In genomic region chr1:28506907-28507246, GRCh38 we compare ENCODE assay signal across 8 cellular contexts. TPM values are rescaled to one million over a fixed set of nuclear protein-coding genes. Genes with fewer than 3 reads are reported as not detected.
DNase-seq lines count a peak whose midpoint lies in the region; ATAC-seq, FAIRE-seq and TF ChIP-seq lines count a peak whose summit lies in the region.

No MANE protein-coding gene starts in this region.

- no peak for TF ChIP-seq EP300 in suprapubic skin (IDR thresholded peaks at IDR 0.05)

- H3K27ac ChIP-seq in kidney (ENCODE audit: low read depth in 2 of 2, low read length in 2 of 2) (no peak overlapping the region), suprapubic skin (peak overlapping the region; percentile 85)

- peaks cover 55% of the 10 kb centered on the region for H3K36me3 Mint-ChIP-seq in T-helper 1 cell treated with Interleukin-12 subunit alpha and Interleukin-12 subunit beta and Interleukin-4 antibody, amounts not matched to agents 30 μg/mL and 1 μg/mL, for 36 hours (ENCODE audit: low read depth)
- peaks cover 66% of the 10 kb centered on the region for H3K36me3 Mint-ChIP-seq in activated T-helper 17 cell treated with anti-CD3 and anti-CD28 coated beads, Interleukin-2, amount 50 U/mL, for 72 hours (ENCODE audit: low read depth)

- peak overlapping the region; percentile 50 to 98 for H3K9ac ChIP-seq in kidney (ENCODE audit: low read length in 2 of 2)

- no peak for TF ChIP-seq POLR2A in suprapubic skin (IDR thresholded peaks at IDR 0.05)
- TF ChIP-seq POLR2A in GM12891 (IDR thresholded peaks at IDR 0.05; ENCODE audit: low read depth, low read length): no peak

- H3K27me3 ChIP-seq in suprapubic skin: no peaks in the 10 kb centered on the region

- H3K27me3 Mint-ChIP-seq in T-helper 1 cell treated with Interleukin-12 subunit alpha and Interleukin-12 subunit beta and Interleukin-4 antibody, amounts not matched to agents 30 μg/mL and 1 μg/mL, for 36 hours (ENCODE audit: low read depth): no peaks in the 10 kb centered on the region
- no peaks in the 10 kb centered on the region for H3K27me3 Mint-ChIP-seq in activated T-helper 17 cell treated with anti-CD3 and anti-CD28 coated beads, Interleukin-2, amount 50 U/mL, for 72 hours

- H3K9me3 ChIP-seq in kidney (ENCODE audit: control insufficient read depth in 1 of 2, low read length in 2 of 2) (no peaks in the 10 kb centered on the region), suprapubic skin (no peaks in the 10 kb centered on the region)

- FAIRE-seq in kidney (lab: Jason Lieb, UNC) (no peak), GM12891 (lab: Jason Lieb, UNC) (no peak)

- peaks cover 36% of the 10 kb centered on the region for H3K4me1 Mint-ChIP-seq in T-helper 1 cell treated with Interleukin-12 subunit alpha and Interleukin-12 subunit beta and Interleukin-4 antibody, amounts not matched to agents 30 μg/mL and 1 μg/mL, for 36 hours (ENCODE audit: low read depth)
- H3K4me1 Mint-ChIP-seq in activated T-helper 17 cell treated with anti-CD3 and anti-CD28 coated beads, Interleukin-2, amount 50 U/mL, for 72 hours: peaks cover 26% of the 10 kb centered on the region

- intact Hi-C loops in kidney (cut with DNase I): no loop called here

- peak overlapping the region; percentile 98 for H3K27ac Mint-ChIP-seq in T-helper 1 cell treated with Interleukin-12 subunit alpha and Interleukin-12 subunit beta and Interleukin-4 antibody, amounts not matched to agents 30 μg/mL and 1 μg/mL, for 36 hours
- peak overlapping the region; percentile 98 for H3K27ac Mint-ChIP-seq in activated T-helper 17 cell treated with anti-CD3 and anti-CD28 coated beads, Interleukin-2, amount 50 U/mL, for 72 hours

- no peak for DNase-seq in T-helper 1 cell
- DNase-seq in kidney: no peak
- no peak for DNase-seq in suprapubic skin (ENCODE audit: low spot score in 2 of 2)
- DNase-seq in GM12891 (ENCODE audit: insufficient read length, low spot score): no peak
- DNase-seq in NCI-H748 treated with DMSO at 0.1 percent for 48 hours (lab: John Stamatoyannopoulos, UW): no peak
- DNase-seq in medulla oblongata (ENCODE audit: extremely low spot score): no peak

- no peak for ATAC-seq in activated T-helper 17 cell treated with anti-CD3 and anti-CD28 coated beads, Interleukin-2, amount 50 U/mL, for 72 hours (replicated peaks)

- H3K4me3 Mint-ChIP-seq in T-helper 1 cell treated with Interleukin-12 subunit alpha and Interleukin-12 subunit beta and Interleukin-4 antibody, amounts not matched to agents 30 μg/mL and 1 μg/mL, for 36 hours: peak overlapping the region; percentile 99
- H3K4me3 Mint-ChIP-seq in activated T-helper 17 cell treated with anti-CD3 and anti-CD28 coated beads, Interleukin-2, amount 50 U/mL, for 72 hours: peak overlapping the region; percentile 100

- H3K36me3 ChIP-seq in kidney (ENCODE audit: control insufficient read depth in 1 of 2, insufficient read depth in 2 of 2, low read length in 2 of 2) (peaks cover 21 to 29% of the 10 kb centered on the region in 2 donors), suprapubic skin (peaks cover 35% of the 10 kb centered on the region)

- peaks cover 9 to 15% of the 10 kb centered on the region in 2 donors for H3K4me1 ChIP-seq in kidney (ENCODE audit: control insufficient read depth in 1 of 2, insufficient read depth in 1 of 2, low read depth in 1 of 2, low read length in 2 of 2)
- peaks cover 51% of the 10 kb centered on the region for H3K4me1 ChIP-seq in suprapubic skin

- no peaks in the 10 kb centered on the region for H3K9me3 Mint-ChIP-seq in T-helper 1 cell treated with Interleukin-12 subunit alpha and Interleukin-12 subunit beta and Interleukin-4 antibody, amounts not matched to agents 30 μg/mL and 1 μg/mL, for 36 hours
- H3K9me3 Mint-ChIP-seq in activated T-helper 17 cell treated with anti-CD3 and anti-CD28 coated beads, Interleukin-2, amount 50 U/mL, for 72 hours: no peaks in the 10 kb centered on the region

- TF ChIP-seq CTCF in kidney (IDR thresholded peaks at IDR 0.05; ENCODE audit: borderline replicate concordance, extremely low read depth, insufficient read depth) (no peak), suprapubic skin (IDR thresholded peaks at IDR 0.05) (no peak)

- WGBS in suprapubic skin: 2% methylated on average over 14 of the region's 14 CpGs

- H3K4me3 ChIP-seq in kidney (ENCODE audit: low read length in 2 of 2) (peak overlapping the region; percentile 95 to 96), suprapubic skin (peak overlapping the region; percentile 66)

TF ChIP-seq in GM12891, 5 proteins besides CTCF, POLR2A, EP300 and RAD21:
- TF ChIP-seq POU2F2 (IDR thresholded peaks at IDR 0.05; ENCODE audit: low read depth, low read length) (no peak), TAF1 (IDR thresholded peaks at IDR 0.05; ENCODE audit: low read depth, low read length) (no peak), SPI1 (IDR thresholded peaks at IDR 0.05; ENCODE audit: low read depth, low read length) (no peak), POLR2AphosphoS5 (IDR thresholded peaks at IDR 0.05; ENCODE audit: low read depth, low read length) (no peak), PAX5 (IDR thresholded peaks at IDR 0.05; ENCODE audit: insufficient read depth, low read length, severe bottlenecking) (no peak)

RNA-seq across cellular contexts. Expression of gene RCC1, which starts 1.0 kb away (rescaled TPM):
- total RNA-seq in activated T-helper 17 cell treated with anti-CD3 and anti-CD28 coated beads, Interleukin-2, amount 50 U/mL, for 72 hours: 100 to 1,000 TPM in 1 of 2 donors, 10 to 100 TPM in 1; 58.6 to 116 TPM
- total RNA-seq in kidney (19.9 TPM), suprapubic skin (10 to 100 TPM; 19.8 to 36.8 (median 25.3) TPM)
- 5.7 TPM for polyA plus RNA-seq in kidney (ENCODE audit: insufficient read depth, low read depth, low replicate concordance)
- polyA plus RNA-seq in GM12891 (2012; ENCODE audit: low read depth, missing spikeins): 32.9 TPM

RNA-seq across cellular contexts. Expression of gene TRNAU1AP, which starts 46.0 kb away (rescaled TPM):
- 10 to 100 TPM; 58.9 to 95.8 TPM for total RNA-seq in activated T-helper 17 cell treated with anti-CD3 and anti-CD28 coated beads, Interleukin-2, amount 50 U/mL, for 72 hours
- total RNA-seq in kidney: 30.2 TPM
- 27.7 TPM for polyA plus RNA-seq in kidney (ENCODE audit: insufficient read depth, low read depth, low replicate concordance)
- 10 to 100 TPM; 17.6 to 36.7 (median 21.5) TPM for total RNA-seq in suprapubic skin
- 20.8 TPM for polyA plus RNA-seq in GM12891 (2012; ENCODE audit: low read depth, missing spikeins)
